ENCODE assay signal across 34 cellular contexts in genomic region chr10:97238855-97239254, GRCh38.
"Had no signal": no experiment of that assay in that cellular context is flagged by ENCODE, and none has a peak within 500 bp of the region (broad histone marks: within the 10 kb centered on the region; RNA-seq: fewer than 3 reads in every experiment).

No MANE protein-coding gene starts in this region.

- H3K27ac Mint-ChIP-seq: activated B cell treated with CpG ODN at 0.5 μM for 24 hours; activated CD4-positive, alpha-beta memory T cell treated with anti-CD3 and anti-CD28 coated beads for 36 hours; activated CD4-positive, alpha-beta T cell treated with anti-CD3 and anti-CD28 coated beads, Interleukin-2, amount 10 ng/mL, durations not matched to agents 24 days and 14 days; activated CD8-positive, alpha-beta T cell treated with anti-CD3 and anti-CD28 coated beads, Interleukin-2, amount 10 ng/mL, durations not matched to agents 7 days and 5 days; activated naive CD4-positive, alpha-beta T cell treated with anti-CD3 and anti-CD28 coated beads for 36 hours; activated naive CD4-positive, alpha-beta T cell treated with anti-CD3 and anti-CD28 coated beads, Interleukin-2, amount 50 U/mL, for 72 hours; activated naive CD8-positive, alpha-beta T cell treated with anti-CD3 and anti-CD28 coated beads for 36 hours; activated T-cell treated with anti-CD3 and anti-CD28 coated beads, Interleukin-2, amount 50 U/mL, for 72 hours; activated T-helper 1 cell treated with anti-CD3 and anti-CD28 coated beads, Interleukin-12 subunit alpha, Interleukin-12 subunit beta, Interleukin-2, Interleukin-4 antibody, amounts not matched to agents 30 ng/mL and 10 ng/mL and 1 ng/mL, durations not matched to agents 14 hours and 24 hours and 36 hours; activated T-helper 17 cell treated with anti-CD3 and anti-CD28 coated beads, Interleukin-2, amount 50 U/mL, for 72 hours; T-cell; T-helper 2 cell treated with Interferon-gamma antibody and Interleukin-4, amounts not matched to agents 5 μg/mL and 100 μg/mL, for 36 hours had no signal

- H3K4me1 Mint-ChIP-seq: activated CD4-positive, alpha-beta T cell treated with anti-CD3 and anti-CD28 coated beads, Interleukin-2, amount 10 ng/mL, durations not matched to agents 24 days and 14 days; activated naive CD8-positive, alpha-beta T cell treated with anti-CD3 and anti-CD28 coated beads for 36 hours; activated T-helper 17 cell treated with anti-CD3 and anti-CD28 coated beads, Interleukin-2, amount 50 U/mL, for 72 hours; T-cell had no signal

- H3K9me3 ChIP-seq: adrenal gland, body of pancreas, breast epithelium had no signal

- ATAC-seq: activated CD8-positive, alpha-beta T cell treated with anti-CD3 and anti-CD28 coated beads, Interleukin-2, amount 10 ng/mL, durations not matched to agents 7 days and 5 days; activated naive CD4-positive, alpha-beta T cell treated with anti-CD3 and anti-CD28 coated beads, Interleukin-2, amount 50 U/mL, for 72 hours; activated T-cell treated with anti-CD3 and anti-CD28 coated beads, Interleukin-2, amount 50 U/mL, for 4 hours; activated T-cell treated with anti-CD3 and anti-CD28 coated beads, Interleukin-2, amount 50 U/mL, for 72 hours; activated T-helper 17 cell treated with anti-CD3 and anti-CD28 coated beads, Interleukin-2, amount 50 U/mL, for 72 hours; body of pancreas; T-cell had no signal

- H3K9me3 Mint-ChIP-seq: activated B cell treated with CpG ODN at 0.5 μM for 24 hours; activated CD4-positive, alpha-beta memory T cell treated with anti-CD3 and anti-CD28 coated beads for 36 hours; activated CD4-positive, alpha-beta T cell treated with anti-CD3 and anti-CD28 coated beads, Interleukin-2, amount 10 ng/mL, durations not matched to agents 24 days and 14 days; activated naive CD4-positive, alpha-beta T cell treated with anti-CD3 and anti-CD28 coated beads for 36 hours; activated naive CD4-positive, alpha-beta T cell treated with anti-CD3 and anti-CD28 coated beads, Interleukin-2, amount 50 U/mL, for 72 hours; activated naive CD8-positive, alpha-beta T cell treated with anti-CD3 and anti-CD28 coated beads for 36 hours; activated T-cell treated with anti-CD3 and anti-CD28 coated beads, Interleukin-2, amount 50 U/mL, for 4 hours; activated T-cell treated with anti-CD3 and anti-CD28 coated beads, Interleukin-2, amount 50 U/mL, for 72 hours; activated T-helper 1 cell treated with anti-CD3 and anti-CD28 coated beads, Interleukin-12 subunit alpha, Interleukin-12 subunit beta, Interleukin-2, Interleukin-4 antibody, amounts not matched to agents 30 ng/mL and 10 ng/mL and 1 ng/mL, durations not matched to agents 14 hours and 24 hours and 36 hours; activated T-helper 17 cell treated with anti-CD3 and anti-CD28 coated beads, Interleukin-2, amount 50 U/mL, for 72 hours; T-cell; T-helper 2 cell treated with Interferon-gamma antibody and Interleukin-4, amounts not matched to agents 5 μg/mL and 100 μg/mL, for 36 hours had no signal

- H3K27me3 Mint-ChIP-seq: activated B cell treated with CpG ODN at 0.5 μM for 24 hours; activated CD4-positive, alpha-beta memory T cell treated with anti-CD3 and anti-CD28 coated beads for 36 hours; activated CD4-positive, alpha-beta T cell treated with anti-CD3 and anti-CD28 coated beads, Interleukin-2, amount 10 ng/mL, durations not matched to agents 24 days and 14 days; activated naive CD8-positive, alpha-beta T cell treated with anti-CD3 and anti-CD28 coated beads for 36 hours; activated T-helper 17 cell treated with anti-CD3 and anti-CD28 coated beads, Interleukin-2, amount 50 U/mL, for 72 hours; T-cell had no signal

- H3K4me3 Mint-ChIP-seq: activated B cell treated with CpG ODN at 0.5 μM for 24 hours; activated CD4-positive, alpha-beta memory T cell treated with anti-CD3 and anti-CD28 coated beads for 36 hours; activated CD4-positive, alpha-beta T cell treated with anti-CD3 and anti-CD28 coated beads, Interleukin-2, amount 10 ng/mL, durations not matched to agents 24 days and 14 days; activated CD8-positive, alpha-beta T cell treated with anti-CD3 and anti-CD28 coated beads, Interleukin-2, amount 10 ng/mL, durations not matched to agents 7 days and 5 days; activated naive CD4-positive, alpha-beta T cell treated with anti-CD3 and anti-CD28 coated beads for 36 hours; activated T-cell treated with anti-CD3 and anti-CD28 coated beads, Interleukin-2, amount 50 U/mL, for 4 hours; activated T-cell treated with anti-CD3 and anti-CD28 coated beads, Interleukin-2, amount 50 U/mL, for 72 hours; activated T-helper 1 cell treated with anti-CD3 and anti-CD28 coated beads, Interleukin-12 subunit alpha, Interleukin-12 subunit beta, Interleukin-2, Interleukin-4 antibody, amounts not matched to agents 30 ng/mL and 10 ng/mL and 1 ng/mL, durations not matched to agents 14 hours and 24 hours and 36 hours; activated T-helper 17 cell treated with anti-CD3 and anti-CD28 coated beads, Interleukin-2, amount 50 U/mL, for 72 hours; T-cell; T-helper 2 cell treated with Interferon-gamma antibody and Interleukin-4, amounts not matched to agents 5 μg/mL and 100 μg/mL, for 36 hours had no signal

- FAIRE-seq: astrocyte had no signal

- DNase-seq: activated B cell treated with CpG ODN at 0.5 μM for 24 hours; activated CD4-positive, alpha-beta memory T cell treated with anti-CD3 and anti-CD28 coated beads for 36 hours; activated CD4-positive, alpha-beta T cell treated with anti-CD3 and anti-CD28 coated beads for 4 hours; activated CD4-positive, alpha-beta T cell treated with anti-CD3 and anti-CD28 coated beads, Interleukin-2, amount 10 ng/mL, durations not matched to agents 24 days and 14 days; activated CD4-positive, alpha-beta T cell treated with anti-CD3 and anti-CD28 coated beads, Interleukin-2, amount 50 U/mL, for 1 hour; activated CD4-positive, alpha-beta T cell treated with anti-CD3 and anti-CD28 coated beads, Interleukin-2, amount 50 U/mL, for 4 hours; activated CD4-positive, CD25-positive, alpha-beta regulatory T cell treated with anti-CD3 and anti-CD28 coated beads, Interleukin-2, amount 50 U/mL, for 72 hours; activated CD8-positive, alpha-beta memory T cell treated with anti-CD3 and anti-CD28 coated beads, Interleukin-2, amount 50 U/mL, for 4 hours; activated CD8-positive, alpha-beta T cell treated with anti-CD3 and anti-CD28 coated beads, Interleukin-2, amount 10 ng/mL, durations not matched to agents 7 days and 5 days; activated effector memory CD4-positive, alpha-beta T cell treated with anti-CD3 and anti-CD28 coated beads, Interleukin-2, amount 50 U/mL, for 16 hours; activated gamma-delta T cell treated with Interleukin-2 at 50 U/mL for 16 hours; activated naive CD4-positive, alpha-beta T cell; activated naive CD4-positive, alpha-beta T cell treated with anti-CD3 and anti-CD28 coated beads for 36 hours; activated naive CD4-positive, alpha-beta T cell treated with anti-CD3 and anti-CD28 coated beads, Interleukin-2, amount 50 U/mL, for 16 hours; activated naive CD8-positive, alpha-beta T cell treated with anti-CD3 and anti-CD28 coated beads for 36 hours; activated T-cell treated with anti-CD3 and anti-CD28 coated beads for 4 hours; activated T-cell treated with anti-CD3 and anti-CD28 coated beads, Interleukin-2, amount 50 U/mL, for 1 hour; activated T-cell treated with anti-CD3 and anti-CD28 coated beads, Interleukin-2, amount 50 U/mL, for 4 hours; activated T-cell treated with anti-CD3 and anti-CD28 coated beads, Interleukin-2, amount 50 U/mL, for 72 hours; adrenal gland; amniotic stem cell; aorta; body of pancreas; brain microvascular endothelial cell; central memory CD4-positive, alpha-beta T cell; T-cell; T-helper 2 cell; T-helper 9 cell had no signal
